In genomic region chr6:116629467-116630063, GRCh38 we compare ENCODE assay signal across 1 cellular context.
TF ChIP-seq lines count a peak whose summit lies in the region.

No MANE protein-coding gene starts in this region.

TF ChIP-seq in GM12878, 131 proteins besides CTCF, POLR2A, EP300 and RAD21:
- TF ChIP-seq SPI1 (IDR thresholded peaks at IDR 0.05; ENCODE audit: borderline replicate concordance, insufficient read depth, low read depth, low read length) (peak; percentile 17; the same call in 1 of the 2 replicates), ZBTB11 (CRISPR knock-in tag; IDR thresholded peaks at IDR 0.05) (no peak)
